ENCODE assay signal across 15 cellular contexts in the genomic region with DNA sequence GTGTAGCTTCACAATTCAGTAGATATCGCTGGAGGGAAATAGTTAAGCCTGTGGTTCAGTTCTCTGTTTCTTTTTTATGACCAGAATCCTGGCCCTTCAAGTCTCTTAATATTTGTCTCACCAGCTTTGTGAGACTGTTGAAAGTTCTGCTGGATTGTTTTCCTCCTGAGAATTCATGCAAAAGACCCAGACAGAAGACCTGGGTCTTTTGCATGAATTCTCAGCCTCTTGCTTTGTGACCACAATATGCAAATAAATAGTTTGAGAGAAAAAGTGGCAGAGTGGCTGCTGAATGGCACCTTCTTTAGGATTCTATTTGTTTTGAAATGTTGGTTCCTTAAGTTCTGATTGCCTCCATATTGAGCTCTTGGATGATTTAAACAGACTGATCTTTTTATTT. TPM values are rescaled to one million over a fixed set of nuclear protein-coding genes. Genes with fewer than 3 reads are reported as not detected.
DNase-seq lines count a peak whose midpoint lies in the region; ATAC-seq lines count a peak whose summit lies in the region.
"Had no signal": no experiment of that assay in that cellular context is flagged by ENCODE, and none has a peak within 500 bp of the region (broad histone marks: within the 10 kb centered on the region; RNA-seq: fewer than 3 reads in every experiment).

No MANE protein-coding gene starts in this region.

- no peak overlapping the region for H3K27ac ChIP-seq in iPS-20b (ENCODE audit: low read length)
- H3K27ac ChIP-seq in neuronal stem cell (replicated peaks; ENCODE audit: low read length) = no peak overlapping the region
- H3K27ac ChIP-seq: GM23248, prostate gland had no signal

- H2AK5ac ChIP-seq in neuronal stem cell (ENCODE audit: low read depth, low read length) = no peak overlapping the region

- H3K9ac ChIP-seq in iPS-20b (ENCODE audit: low read depth, low read length) (no peak overlapping the region), neuronal stem cell (ENCODE audit: low read depth, low read length, poor library complexity) (no peak overlapping the region)
- H3K9ac ChIP-seq: GM23248 had no signal

- no peak overlapping the region for H2BK5ac ChIP-seq in neuronal stem cell (ENCODE audit: low read length)

- ATAC-seq in GM18909 (IDR thresholded peaks at IDR 0.05; ENCODE audit: poor library complexity, unreplicated experiment) (peak; percentile 96), HG02571 (IDR thresholded peaks at IDR 0.05; ENCODE audit: unreplicated experiment) (peak; percentile 92), HG03442 (IDR thresholded peaks at IDR 0.05; ENCODE audit: unreplicated experiment) (peak; percentile 83)
- ATAC-seq: esophagus mucosa had no signal

- H3K14ac ChIP-seq in neuronal stem cell (ENCODE audit: low read length) = no peak overlapping the region

- no peak overlapping the region for H2AFZ ChIP-seq in neuronal stem cell (ENCODE audit: low read length)
- H2AFZ ChIP-seq: GM23248 had no signal

- H4K91ac ChIP-seq in neuronal stem cell (ENCODE audit: low read depth, low read length, poor library complexity) = no peak overlapping the region

- no peak overlapping the region for H3K23ac ChIP-seq in neuronal stem cell (ENCODE audit: low read depth, low read length, poor library complexity)

- H3K4me1 ChIP-seq in iPS-20b (ENCODE audit: insufficient read depth, low read length) = peaks cover 7% of the 10 kb centered on the region; the same call in 1 of the 2 replicates
- no peaks in the 10 kb centered on the region for H3K4me1 ChIP-seq in neuronal stem cell (ENCODE audit: control insufficient read depth in 2 of 2, insufficient read depth in 1 of 2, low read depth in 1 of 2, low read length in 2 of 2)
- H3K4me1 ChIP-seq: prostate gland had no signal

- H3K4me3 ChIP-seq in iPS-20b (ENCODE audit: low read length) (0 out of 2 replicates have a peak overlapping the region, but pooled peaks have one; percentile 18), neuronal stem cell (ENCODE audit: low read length in 2 of 2) (no peak overlapping the region)
- H3K4me3 ChIP-seq: GM23248, prostate gland had no signal

- H3K36me3 ChIP-seq in iPS-20b (ENCODE audit: insufficient read depth, low read depth, low read length) = peaks cover 26% of the 10 kb centered on the region
- peaks cover 8 to 36% of the 10 kb centered on the region in 2 donors for H3K36me3 ChIP-seq in neuronal stem cell (replicated peaks in 1 of 2; ENCODE audit: control insufficient read depth in 2 of 2, insufficient read depth in 2 of 2, low read length in 2 of 2)
- H3K36me3 ChIP-seq: prostate gland had no signal

- H3K4me2 ChIP-seq in neuronal stem cell (ENCODE audit: insufficient read depth, low read length, poor library complexity, severe bottlenecking) = no peak overlapping the region

- no peak overlapping the region for H3K18ac ChIP-seq in neuronal stem cell (ENCODE audit: low read length)

- H3K4ac ChIP-seq in neuronal stem cell (ENCODE audit: low read length) = no peak overlapping the region

- H2BK120ac ChIP-seq in neuronal stem cell (ENCODE audit: low read depth, low read length) = no peak overlapping the region

- H4K8ac ChIP-seq in neuronal stem cell (ENCODE audit: low read depth, low read length) = no peak overlapping the region

- WGBS in neuronal stem cell (ENCODE audit: extremely low coverage in 2 of 2, insufficient read length in 2 of 2, insufficient replicate concordance in 1 of 2), 2 donors = no CpG with 5 or more reads among the region's 1 CpG

- H3K27me3 ChIP-seq in iPS-20b (ENCODE audit: insufficient read depth, low read length) (no peaks in the 10 kb centered on the region), neuronal stem cell (ENCODE audit: control insufficient read depth in 3 of 3, insufficient read depth in 3 of 3, low read depth in 1 of 3, low read length in 3 of 3) (no peaks in the 10 kb centered on the region)

- H3K9me3 ChIP-seq in iPS-20b (ENCODE audit: insufficient read depth, low read depth, low read length) (no peaks in the 10 kb centered on the region), neuronal stem cell (replicated peaks in 1 of 2; ENCODE audit: control insufficient read depth in 2 of 2, insufficient read depth in 1 of 2, low read depth in 1 of 2, low read length in 2 of 2) (peaks cover 0 to 17% of the 10 kb centered on the region in 2 donors)
- H3K9me3 ChIP-seq: prostate gland had no signal

- no peak overlapping the region for H2BK12ac ChIP-seq in neuronal stem cell (ENCODE audit: low read length)

- DNase-seq in neuronal stem cell (ENCODE audit: low spot score) (no peak), NCI-H2171 treated with DMSO at 0.1 percent for 48 hours (lab: John Stamatoyannopoulos, UW) (no peak)
- DNase-seq in activated CD4-positive, alpha-beta T cell treated with anti-CD3 and anti-CD28 coated beads, Interleukin-2, amount 50 U/mL, for 1 hour = no peak
- no peak for DNase-seq in stimulated activated CD4-positive, alpha-beta T cell treated with anti-CD3 and anti-CD28 coated beads, Interleukin-2, amount 100 ng/mL, for 24 hours
- DNase-seq: activated CD4-positive, alpha-beta T cell treated with anti-CD3 and anti-CD28 coated beads, Interleukin-2, amount 10 ng/mL, durations not matched to agents 7 days and 5 days; aorta; GM23248; NCI-H1436; RPMI8226 had no signal

- H3K79me1 ChIP-seq in neuronal stem cell (ENCODE audit: low read depth, low read length) = no peaks in the 10 kb centered on the region

- H2BK15ac ChIP-seq in neuronal stem cell (ENCODE audit: low read length) = no peak overlapping the region

RNA-seq across cellular contexts. Expression of gene RASA1, which starts 40.3 kb away (rescaled TPM):
- 33.3 TPM for polyA plus RNA-seq in neuronal stem cell (2013, experiment 1 of 2)
- polyA plus RNA-seq in neuronal stem cell (2013, experiment 2 of 2) = 33.5 TPM
